ENCODE assay signal across 1 cellular context in the genomic region with DNA sequence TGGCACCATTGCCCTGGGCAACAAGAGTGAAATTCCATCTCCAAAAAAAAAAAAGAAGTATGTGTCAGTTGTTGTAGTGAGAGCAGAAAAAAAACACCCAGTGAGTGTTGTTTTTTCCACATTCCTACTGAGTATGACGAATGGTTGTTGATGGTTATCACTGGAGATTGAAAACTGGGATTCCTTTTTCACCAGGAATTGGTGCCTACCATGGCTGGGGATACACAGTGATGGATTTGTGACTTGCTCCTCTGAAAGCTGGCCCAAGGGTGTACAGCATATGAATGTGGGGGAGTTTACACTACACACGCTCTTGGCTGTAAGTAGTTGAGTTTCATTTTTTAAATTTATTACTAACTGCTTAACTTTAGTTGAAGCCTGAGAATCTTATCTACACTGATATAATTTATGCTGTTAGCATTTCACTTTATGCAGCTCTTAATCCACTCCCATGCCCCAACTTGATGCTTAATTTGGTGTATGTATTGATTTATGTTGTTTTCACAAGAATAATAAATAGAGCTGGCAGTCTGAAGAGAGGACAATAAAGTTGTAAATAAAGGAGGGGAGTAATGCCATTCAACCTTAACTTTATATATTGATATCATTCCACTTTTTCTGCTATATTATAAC.
TF ChIP-seq lines count a peak whose summit lies in the region.

No MANE protein-coding gene starts in this region.

TF ChIP-seq in SK-N-SH treated with all-trans-retinoic acid at 6 μM for 48 hours, 23 proteins besides CTCF, POLR2A, EP300 and RAD21 (continued from another document):
- TF ChIP-seq TOX (CRISPR knock-in tag; IDR thresholded peaks at IDR 0.05; ENCODE audit: borderline replicate concordance): no peak
TF ChIP-seq in SK-N-SH treated with all-trans-retinoic acid at 6 μM for 48 hours: peak in this region for 1.
